ENCODE assay signal across 22 cellular contexts in genomic region chr3:179056326-179056725, GRCh38.
"Had no signal": no experiment of that assay in that cellular context is flagged by ENCODE, and none has a peak within 500 bp of the region (broad histone marks: within the 10 kb centered on the region; RNA-seq: fewer than 3 reads in every experiment).

No MANE protein-coding gene starts in this region.

- H3K4me3 Mint-ChIP-seq: T-cell had no signal

- H3K9me3 ChIP-seq: SK-N-SH had no signal

- FAIRE-seq: HTR-8/SVneo, RCC 7860 had no signal

- H3K27me3 Mint-ChIP-seq: T-cell had no signal

- H3K4me2 ChIP-seq: SK-N-SH had no signal

- ATAC-seq: T-cell had no signal

- H3K27ac ChIP-seq: HL-60, RWPE1 had no signal

- DNase-seq: KBM-7, MM.1S, NCI-H1092 treated with DMSO at 0.1 percent for 48 hours, NCI-H1436, NCI-H187, NCI-H2029, NCI-H2081 treated with DMSO at 0.1 percent for 48 hours, NCI-H2171, NCI-H226, NCI-H446, NCI-H510A, NCI-H524 treated with DMSO at 0.1 percent for 48 hours, NCI-H69, NCI-H774, SHP77, SK-N-SH, SW 1271, T-cell had no signal

- H3K9ac ChIP-seq: SK-N-SH had no signal
